ENCODE assay signal across 9 cellular contexts in genomic region chr3:129440648-129441190, GRCh38. TPM values are rescaled to one million over a fixed set of nuclear protein-coding genes. Genes with fewer than 3 reads are reported as not detected.
DNase-seq lines count a peak whose midpoint lies in the region; ATAC-seq and TF ChIP-seq lines count a peak whose summit lies in the region.
"Had no signal": no experiment of that assay in that cellular context is flagged by ENCODE, and none has a peak within 500 bp of the region (broad histone marks: within the 10 kb centered on the region; RNA-seq: fewer than 3 reads in every experiment).

No MANE protein-coding gene starts in this region.

- H3K4me1 Mint-ChIP-seq in natural killer cell: peaks cover 53 to 60% of the 10 kb centered on the region in 2 donors

- no peaks in the 10 kb centered on the region for H3K27me3 Mint-ChIP-seq in natural killer cell (ENCODE audit: low read depth in 2 of 2)

- peak overlapping the region; percentile 78 to 95 (median 93) for H3K27ac ChIP-seq in BLaER1 treated with 17β-estradiol and CSF1 and Interleukin-3, amounts not matched to agents 10 nM and 100 nM
- peak overlapping the region; percentile 85 for H3K27ac ChIP-seq in KMS-11

- TF ChIP-seq CTCF in KMS-11 (conservative IDR thresholded peaks at IDR 0.05; ENCODE audit: low read depth, low read length) (no peak), choroid plexus epithelial cell (conservative IDR thresholded peaks at IDR 0.05; ENCODE audit: low read depth, low read length) (no peak), natural killer cell (IDR thresholded peaks at IDR 0.05) (no peak)

- H3K9me3 Mint-ChIP-seq in natural killer cell: no peaks in the 10 kb centered on the region

- DNase-seq in choroid plexus epithelial cell (ENCODE audit: low read depth) (no peak), natural killer cell (no peak), Kasumi-1 (lab: John Stamatoyannopoulos, UW) (no peak), midbrain (lab: John Stamatoyannopoulos, UW) (no peak), hepatic stellate cell (ENCODE audit: low spot score) (no peak)

- H3K4me1 ChIP-seq in BLaER1 treated with 17β-estradiol and CSF1 and Interleukin-3, amounts not matched to agents 10 nM and 100 nM: peaks cover 48 to 72% (median 60%) of the 10 kb centered on the region in 10 experiments
- H3K4me1 ChIP-seq in KMS-11 (ENCODE audit: low read depth, poor library complexity, severe bottlenecking): peaks cover 43% of the 10 kb centered on the region

- peak overlapping the region; percentile 94 to 98 for H3K27ac Mint-ChIP-seq in natural killer cell

- H3K4me3 Mint-ChIP-seq in natural killer cell: peak overlapping the region; percentile 94

- H3K9me3 ChIP-seq in BLaER1 treated with 17β-estradiol and CSF1 and Interleukin-3, amounts not matched to agents 10 nM and 100 nM (replicated peaks in 1 of 11): no peaks in the 10 kb centered on the region

- H4K20me1 ChIP-seq in BLaER1 treated with 17β-estradiol and CSF1 and Interleukin-3, amounts not matched to agents 10 nM and 100 nM: peaks cover 7 to 31% (median 28%) of the 10 kb centered on the region in 11 experiments; a peak in 18 of 22 replicates
- no peaks in the 10 kb centered on the region for H4K20me1 ChIP-seq in KMS-11 (ENCODE audit: insufficient read depth)

- peak overlapping the region; percentile 82 to 97 (median 90) for H3K4me2 ChIP-seq in BLaER1 treated with 17β-estradiol and CSF1 and Interleukin-3, amounts not matched to agents 10 nM and 100 nM
- H3K4me2 ChIP-seq in KMS-11: peak overlapping the region; percentile 63

- ATAC-seq in natural killer cell: no peak
- ATAC-seq in HG02938 (IDR thresholded peaks at IDR 0.05; ENCODE audit: unreplicated experiment): no peak

- H2AFZ ChIP-seq in KMS-11 (ENCODE audit: low read depth): peak overlapping the region; percentile 68

- H3K27me3 ChIP-seq in BLaER1 treated with 17β-estradiol and CSF1 and Interleukin-3, amounts not matched to agents 10 nM and 100 nM: no peaks in the 10 kb centered on the region
- H3K27me3 ChIP-seq in KMS-11 (ENCODE audit: insufficient read depth, low read depth): no peaks in the 10 kb centered on the region

- intact Hi-C loops in natural killer cell (cut with micrococcal nuclease): loop anchor here (1.0 to 2.0 kb wide), 2 partner anchors 41 to 452 kb away; partner anchors contain the start of gene TMCC1

- peaks cover 10% of the 10 kb centered on the region for H3K36me3 Mint-ChIP-seq in natural killer cell

- peak overlapping the region; percentile 84 to 95 (median 92) for H3K9ac ChIP-seq in BLaER1 treated with 17β-estradiol and CSF1 and Interleukin-3, amounts not matched to agents 10 nM and 100 nM
- peak overlapping the region; percentile 75 for H3K9ac ChIP-seq in KMS-11

- H3K36me3 ChIP-seq in BLaER1 treated with 17β-estradiol and CSF1 and Interleukin-3, amounts not matched to agents 10 nM and 100 nM: peaks cover 24 to 34% (median 27%) of the 10 kb centered on the region in 11 experiments
- no peaks in the 10 kb centered on the region for H3K36me3 ChIP-seq in KMS-11 (ENCODE audit: insufficient read depth)

- peak overlapping the region; percentile 72 to 97 (median 92) for H3K4me3 ChIP-seq in BLaER1 treated with 17β-estradiol and CSF1 and Interleukin-3, amounts not matched to agents 10 nM and 100 nM
- H3K4me3 ChIP-seq in KMS-11 (IDR thresholded peaks at IDR 0.05; ENCODE audit: insufficient read depth, low read depth, low read length) (no peak overlapping the region), choroid plexus epithelial cell (ENCODE audit: low read depth, low read length) (peak overlapping the region; percentile 70)

- H3K79me2 ChIP-seq in KMS-11 (ENCODE audit: insufficient read depth, low read depth): peaks cover 48% of the 10 kb centered on the region

RNA-seq across cellular contexts. Expression of gene IFT122, which starts 0.7 kb away (rescaled TPM):
- total RNA-seq in natural killer cell: 10 to 100 TPM; 20.7 to 26.6 (median 23.9) TPM

RNA-seq across cellular contexts. Expression of gene MBD4, which starts 1.0 kb away (rescaled TPM):
- 10 to 100 TPM; 46.4 to 55.6 (median 48.0) TPM for total RNA-seq in natural killer cell

RNA-seq across cellular contexts. Expression of gene EFCAB12, which starts 12.3 kb away (rescaled TPM):
- 1 to 10 TPM in 2 of 3 donors, under 1 TPM in 1; 0.94 to 3.3 (median 1.4) TPM for total RNA-seq in natural killer cell
- total RNA-seq: HT1080 had no signal
